In the genomic region with DNA sequence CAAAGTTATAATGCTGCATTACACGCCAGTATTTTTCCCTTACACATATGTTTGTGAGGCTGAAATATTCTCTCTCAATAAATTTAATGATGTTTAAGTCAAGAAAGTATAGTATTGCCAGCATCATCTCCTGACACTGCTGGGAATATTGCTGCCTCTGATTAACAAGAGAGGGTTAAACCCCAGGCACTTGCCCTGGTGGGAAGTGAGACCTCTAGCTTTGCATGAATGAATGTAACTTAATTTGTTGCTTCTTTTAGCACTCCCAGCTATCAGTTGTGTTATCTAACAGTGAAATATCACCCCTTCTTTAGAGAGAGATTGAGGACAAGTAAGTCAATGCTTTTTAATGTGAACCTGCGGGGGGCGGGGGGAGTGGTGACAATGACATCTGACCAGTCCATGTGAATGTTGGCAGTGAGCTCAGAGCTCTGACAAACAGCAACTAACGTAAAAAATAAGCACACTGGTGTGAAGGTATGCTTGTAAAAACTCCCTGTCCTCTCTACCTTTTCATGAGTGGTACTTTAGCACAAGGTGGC, we compare ENCODE assay signal across 1 cellular context.
TF ChIP-seq lines count a peak whose summit lies in the region.

No MANE protein-coding gene starts in this region.

TF ChIP-seq in H1, 55 proteins besides CTCF, POLR2A, EP300 and RAD21:
- TF ChIP-seq, protein P1, sequence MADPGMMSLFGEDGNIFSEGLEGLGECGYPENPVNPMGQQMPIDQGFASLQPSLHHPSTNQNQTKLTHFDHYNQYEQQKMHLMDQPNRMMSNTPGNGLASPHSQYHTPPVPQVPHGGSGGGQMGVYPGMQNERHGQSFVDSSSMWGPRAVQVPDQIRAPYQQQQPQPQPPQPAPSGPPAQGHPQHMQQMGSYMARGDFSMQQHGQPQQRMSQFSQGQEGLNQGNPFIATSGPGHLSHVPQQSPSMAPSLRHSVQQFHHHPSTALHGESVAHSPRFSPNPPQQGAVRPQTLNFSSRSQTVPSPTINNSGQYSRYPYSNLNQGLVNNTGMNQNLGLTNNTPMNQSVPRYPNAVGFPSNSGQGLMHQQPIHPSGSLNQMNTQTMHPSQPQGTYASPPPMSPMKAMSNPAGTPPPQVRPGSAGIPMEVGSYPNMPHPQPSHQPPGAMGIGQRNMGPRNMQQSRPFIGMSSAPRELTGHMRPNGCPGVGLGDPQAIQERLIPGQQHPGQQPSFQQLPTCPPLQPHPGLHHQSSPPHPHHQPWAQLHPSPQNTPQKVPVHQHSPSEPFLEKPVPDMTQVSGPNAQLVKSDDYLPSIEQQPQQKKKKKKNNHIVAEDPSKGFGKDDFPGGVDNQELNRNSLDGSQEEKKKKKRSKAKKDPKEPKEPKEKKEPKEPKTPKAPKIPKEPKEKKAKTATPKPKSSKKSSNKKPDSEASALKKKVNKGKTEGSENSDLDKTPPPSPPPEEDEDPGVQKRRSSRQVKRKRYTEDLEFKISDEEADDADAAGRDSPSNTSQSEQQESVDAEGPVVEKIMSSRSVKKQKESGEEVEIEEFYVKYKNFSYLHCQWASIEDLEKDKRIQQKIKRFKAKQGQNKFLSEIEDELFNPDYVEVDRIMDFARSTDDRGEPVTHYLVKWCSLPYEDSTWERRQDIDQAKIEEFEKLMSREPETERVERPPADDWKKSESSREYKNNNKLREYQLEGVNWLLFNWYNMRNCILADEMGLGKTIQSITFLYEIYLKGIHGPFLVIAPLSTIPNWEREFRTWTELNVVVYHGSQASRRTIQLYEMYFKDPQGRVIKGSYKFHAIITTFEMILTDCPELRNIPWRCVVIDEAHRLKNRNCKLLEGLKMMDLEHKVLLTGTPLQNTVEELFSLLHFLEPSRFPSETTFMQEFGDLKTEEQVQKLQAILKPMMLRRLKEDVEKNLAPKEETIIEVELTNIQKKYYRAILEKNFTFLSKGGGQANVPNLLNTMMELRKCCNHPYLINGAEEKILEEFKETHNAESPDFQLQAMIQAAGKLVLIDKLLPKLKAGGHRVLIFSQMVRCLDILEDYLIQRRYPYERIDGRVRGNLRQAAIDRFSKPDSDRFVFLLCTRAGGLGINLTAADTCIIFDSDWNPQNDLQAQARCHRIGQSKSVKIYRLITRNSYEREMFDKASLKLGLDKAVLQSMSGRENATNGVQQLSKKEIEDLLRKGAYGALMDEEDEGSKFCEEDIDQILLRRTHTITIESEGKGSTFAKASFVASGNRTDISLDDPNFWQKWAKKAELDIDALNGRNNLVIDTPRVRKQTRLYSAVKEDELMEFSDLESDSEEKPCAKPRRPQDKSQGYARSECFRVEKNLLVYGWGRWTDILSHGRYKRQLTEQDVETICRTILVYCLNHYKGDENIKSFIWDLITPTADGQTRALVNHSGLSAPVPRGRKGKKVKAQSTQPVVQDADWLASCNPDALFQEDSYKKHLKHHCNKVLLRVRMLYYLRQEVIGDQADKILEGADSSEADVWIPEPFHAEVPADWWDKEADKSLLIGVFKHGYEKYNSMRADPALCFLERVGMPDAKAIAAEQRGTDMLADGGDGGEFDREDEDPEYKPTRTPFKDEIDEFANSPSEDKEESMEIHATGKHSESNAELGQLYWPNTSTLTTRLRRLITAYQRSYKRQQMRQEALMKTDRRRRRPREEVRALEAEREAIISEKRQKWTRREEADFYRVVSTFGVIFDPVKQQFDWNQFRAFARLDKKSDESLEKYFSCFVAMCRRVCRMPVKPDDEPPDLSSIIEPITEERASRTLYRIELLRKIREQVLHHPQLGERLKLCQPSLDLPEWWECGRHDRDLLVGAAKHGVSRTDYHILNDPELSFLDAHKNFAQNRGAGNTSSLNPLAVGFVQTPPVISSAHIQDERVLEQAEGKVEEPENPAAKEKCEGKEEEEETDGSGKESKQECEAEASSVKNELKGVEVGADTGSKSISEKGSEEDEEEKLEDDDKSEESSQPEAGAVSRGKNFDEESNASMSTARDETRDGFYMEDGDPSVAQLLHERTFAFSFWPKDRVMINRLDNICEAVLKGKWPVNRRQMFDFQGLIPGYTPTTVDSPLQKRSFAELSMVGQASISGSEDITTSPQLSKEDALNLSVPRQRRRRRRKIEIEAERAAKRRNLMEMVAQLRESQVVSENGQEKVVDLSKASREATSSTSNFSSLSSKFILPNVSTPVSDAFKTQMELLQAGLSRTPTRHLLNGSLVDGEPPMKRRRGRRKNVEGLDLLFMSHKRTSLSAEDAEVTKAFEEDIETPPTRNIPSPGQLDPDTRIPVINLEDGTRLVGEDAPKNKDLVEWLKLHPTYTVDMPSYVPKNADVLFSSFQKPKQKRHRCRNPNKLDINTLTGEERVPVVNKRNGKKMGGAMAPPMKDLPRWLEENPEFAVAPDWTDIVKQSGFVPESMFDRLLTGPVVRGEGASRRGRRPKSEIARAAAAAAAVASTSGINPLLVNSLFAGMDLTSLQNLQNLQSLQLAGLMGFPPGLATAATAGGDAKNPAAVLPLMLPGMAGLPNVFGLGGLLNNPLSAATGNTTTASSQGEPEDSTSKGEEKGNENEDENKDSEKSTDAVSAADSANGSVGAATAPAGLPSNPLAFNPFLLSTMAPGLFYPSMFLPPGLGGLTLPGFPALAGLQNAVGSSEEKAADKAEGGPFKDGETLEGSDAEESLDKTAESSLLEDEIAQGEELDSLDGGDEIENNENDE (IDR thresholded peaks at IDR 0.05; ENCODE audit: insufficient replicate concordance, low read length): no peak
- TF ChIP-seq RNF2 (IDR thresholded peaks at IDR 0.05; ENCODE audit: borderline replicate concordance, low read depth, low read length, missing control alignments, poor library complexity, severe bottlenecking): peak; percentile 25
